Comparison of ENCODE assay signal across 8 cellular contexts in the genomic region with DNA sequence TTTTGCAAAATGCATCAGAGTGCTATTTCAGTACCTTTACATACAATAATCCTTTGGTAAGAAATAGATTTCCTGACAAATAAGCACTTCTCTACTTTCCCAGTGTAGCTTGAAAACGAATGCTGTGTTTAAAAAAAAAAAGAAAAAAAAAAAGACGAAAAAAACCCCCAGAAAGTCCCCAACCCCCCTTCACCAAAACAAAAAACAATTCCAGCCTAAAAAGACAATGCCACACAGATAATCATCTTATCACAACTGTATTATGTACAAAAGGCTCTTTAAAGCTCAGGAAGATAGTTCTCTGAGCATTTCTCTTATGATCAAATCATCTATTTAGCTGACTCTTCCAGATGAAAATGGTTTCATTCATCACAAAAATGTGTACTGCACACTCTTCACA. TPM values are rescaled to one million over a fixed set of nuclear protein-coding genes. Genes with fewer than 3 reads are reported as not detected.
DNase-seq lines count a peak whose midpoint lies in the region; ATAC-seq and TF ChIP-seq lines count a peak whose summit lies in the region.

No MANE protein-coding gene starts in this region.

- H3K36me3 ChIP-seq in iPS-15b (ENCODE audit: control insufficient read depth, insufficient read depth, low read length) (no peaks in the 10 kb centered on the region), smooth muscle cell (ENCODE audit: low read depth) (peaks cover 4% of the 10 kb centered on the region)

- no peak overlapping the region for H3K9ac ChIP-seq in iPS-15b (ENCODE audit: low read depth, low read length)
- peak overlapping the region; percentile 67 for H3K9ac ChIP-seq in smooth muscle cell (ENCODE audit: low read depth)

- no peaks in the 10 kb centered on the region for H3K9me3 ChIP-seq in iPS-15b (ENCODE audit: control insufficient read depth, insufficient read depth, low read length)
- no peaks in the 10 kb centered on the region for H3K9me3 ChIP-seq in smooth muscle cell (replicated peaks; ENCODE audit: low read depth)

- no peaks in the 10 kb centered on the region for H3K9me3 Mint-ChIP-seq in activated naive CD8-positive, alpha-beta T cell treated with anti-CD3 and anti-CD28 coated beads for 36 hours
- H3K9me3 Mint-ChIP-seq in stimulated activated naive B cell treated with anti-CD40 and anti-IgM and Interleukin-4, amounts not matched to agents 10 μg/mL and 1 μg/mL and 100 μg/mL, for 72 hours = no peaks in the 10 kb centered on the region

- H2AFZ ChIP-seq in smooth muscle cell (ENCODE audit: low read depth) = no peak overlapping the region

- CTCF ChIA-PET in HEK293T (lab: Yijun Ruan, JAX) = interaction anchor here (0.7 to 1.0 kb wide), 2 partner anchors 11 to 39 kb away, joined by 3 to 5 read pairs; no protein-coding TSS in a partner anchor

- peaks cover 28% of the 10 kb centered on the region for H3K4me1 Mint-ChIP-seq in activated naive CD8-positive, alpha-beta T cell treated with anti-CD3 and anti-CD28 coated beads for 36 hours
- H3K4me1 Mint-ChIP-seq in stimulated activated naive B cell treated with anti-CD40 and anti-IgM and Interleukin-4, amounts not matched to agents 10 μg/mL and 1 μg/mL and 100 μg/mL, for 72 hours = peaks cover 16% of the 10 kb centered on the region in 2 donors

- peak overlapping the region; percentile 95 for H3K4me2 ChIP-seq in smooth muscle cell

- peak overlapping the region; percentile 82 for H3K4me3 Mint-ChIP-seq in activated naive CD8-positive, alpha-beta T cell treated with anti-CD3 and anti-CD28 coated beads for 36 hours
- peak overlapping the region in 1 of 2 donors; percentile 82 for H3K4me3 Mint-ChIP-seq in stimulated activated naive B cell treated with anti-CD40 and anti-IgM and Interleukin-4, amounts not matched to agents 10 μg/mL and 1 μg/mL and 100 μg/mL, for 72 hours

- peaks cover 23% of the 10 kb centered on the region for H3F3A ChIP-seq in smooth muscle cell (ENCODE audit: low read depth)

- no peaks in the 10 kb centered on the region for H3K36me3 Mint-ChIP-seq in activated naive CD8-positive, alpha-beta T cell treated with anti-CD3 and anti-CD28 coated beads for 36 hours
- no peaks in the 10 kb centered on the region for H3K36me3 Mint-ChIP-seq in stimulated activated naive B cell treated with anti-CD40 and anti-IgM and Interleukin-4, amounts not matched to agents 10 μg/mL and 1 μg/mL and 100 μg/mL, for 72 hours

- no peak for DNase-seq in HEK293T (ENCODE audit: extremely low spot score)
- DNase-seq in activated naive CD8-positive, alpha-beta T cell treated with anti-CD3 and anti-CD28 coated beads for 36 hours = no peak
- DNase-seq in smooth muscle cell (lab: John Stamatoyannopoulos, UW; ENCODE audit: unreplicated experiment) = no peak
- DNase-seq in stimulated activated naive B cell treated with anti-CD40 and anti-IgM and Interleukin-4, amounts not matched to agents 10 μg/mL and 1 μg/mL and 100 μg/mL, for 72 hours = no peak
- no peak for DNase-seq in islet precursor cell
- DNase-seq in cortex of kidney (lab: John Stamatoyannopoulos, UW) = no peak
- DNase-seq in NCI-H1092 treated with DMSO at 0.1 percent for 48 hours (lab: John Stamatoyannopoulos, UW) = no peak

- WGBS in smooth muscle cell (ENCODE audit: low lambda C conversion rate) = 4% methylated on average over 2 of the region's 2 CpGs

- peak overlapping the region; percentile 96 for H3K4me3 ChIP-seq in iPS-15b (ENCODE audit: low read depth, low read length)
- H3K4me3 ChIP-seq in smooth muscle cell = peak overlapping the region; percentile 68

- peaks cover 63% of the 10 kb centered on the region for H4K20me1 ChIP-seq in smooth muscle cell (ENCODE audit: low read depth)

- peaks cover 79% of the 10 kb centered on the region for H3K79me2 ChIP-seq in smooth muscle cell (ENCODE audit: low read depth)

- peak overlapping the region; percentile 53 for H3K27ac ChIP-seq in smooth muscle cell (ENCODE audit: low read depth)

- TF ChIP-seq CTCF in smooth muscle cell (IDR thresholded peaks at IDR 0.05; ENCODE audit: borderline replicate concordance, insufficient read depth, poor library complexity, severe bottlenecking) = no peak

- no peak overlapping the region for H3K27ac Mint-ChIP-seq in activated naive CD8-positive, alpha-beta T cell treated with anti-CD3 and anti-CD28 coated beads for 36 hours
- H3K27ac Mint-ChIP-seq in stimulated activated naive B cell treated with anti-CD40 and anti-IgM and Interleukin-4, amounts not matched to agents 10 μg/mL and 1 μg/mL and 100 μg/mL, for 72 hours = no peak overlapping the region

- H3K4me1 ChIP-seq in iPS-15b (ENCODE audit: control insufficient read depth, insufficient read depth, low read length) = peaks cover 18% of the 10 kb centered on the region
- H3K4me1 ChIP-seq in smooth muscle cell (ENCODE audit: low read depth) = peaks cover 33% of the 10 kb centered on the region

- H3K27me3 ChIP-seq in iPS-15b (ENCODE audit: control insufficient read depth, insufficient read depth, low read length) (no peaks in the 10 kb centered on the region), smooth muscle cell (ENCODE audit: low read depth) (no peaks in the 10 kb centered on the region)

- ATAC-seq in stimulated activated naive B cell treated with anti-CD40 and anti-IgM and Interleukin-4, amounts not matched to agents 10 μg/mL and 1 μg/mL and 100 μg/mL, for 72 hours (replicated peaks) = no peak

- H3K27me3 Mint-ChIP-seq in activated naive CD8-positive, alpha-beta T cell treated with anti-CD3 and anti-CD28 coated beads for 36 hours = peaks cover 71% of the 10 kb centered on the region
- H3K27me3 Mint-ChIP-seq in stimulated activated naive B cell treated with anti-CD40 and anti-IgM and Interleukin-4, amounts not matched to agents 10 μg/mL and 1 μg/mL and 100 μg/mL, for 72 hours = peaks cover 44 to 56% of the 10 kb centered on the region in 2 donors

- POLR2A ChIA-PET in HEK293T (lab: Yijun Ruan, JAX) = no interaction called here

TF ChIP-seq in HEK293T, 16 proteins besides CTCF, POLR2A, EP300 and RAD21:
- no peak for TF ChIP-seq TARDBP (IDR thresholded peaks at IDR 0.05)
- peak; percentile 34; the same call in 1 of the 2 replicates for TF ChIP-seq ZNF384 (IDR thresholded peaks at IDR 0.05)
TF ChIP-seq in HEK293T: peak in this region for 1.

RNA-seq across cellular contexts. Expression of a gene that starts 1.6 kb away (rescaled TPM):
- total RNA-seq in activated naive CD8-positive, alpha-beta T cell treated with anti-CD3 and anti-CD28 coated beads for 36 hours = 1 to 10 TPM; 1.3 to 2.3 TPM
- 271 and 287 TPM in 2 replicates for total RNA-seq in smooth muscle cell
- polyA plus RNA-seq in smooth muscle cell = 112 and 113 TPM in 2 replicates

Comparison
In these comparisons a context has a peak if more than half of its experiments do, and no peak if none do; other contexts are left out.
1. RNA of a gene that starts 1.6 kb away (total RNA-seq): 271 to 287 TPM in smooth muscle cell; 1.3 to 2.3 TPM in activated naive CD8-positive, alpha-beta T cell treated with anti-CD3 and anti-CD28 coated beads for 36 hours; every median in the first group is over 10 times any median in the second.